ENCODE assay signal across 11 cellular contexts in the genomic region with DNA sequence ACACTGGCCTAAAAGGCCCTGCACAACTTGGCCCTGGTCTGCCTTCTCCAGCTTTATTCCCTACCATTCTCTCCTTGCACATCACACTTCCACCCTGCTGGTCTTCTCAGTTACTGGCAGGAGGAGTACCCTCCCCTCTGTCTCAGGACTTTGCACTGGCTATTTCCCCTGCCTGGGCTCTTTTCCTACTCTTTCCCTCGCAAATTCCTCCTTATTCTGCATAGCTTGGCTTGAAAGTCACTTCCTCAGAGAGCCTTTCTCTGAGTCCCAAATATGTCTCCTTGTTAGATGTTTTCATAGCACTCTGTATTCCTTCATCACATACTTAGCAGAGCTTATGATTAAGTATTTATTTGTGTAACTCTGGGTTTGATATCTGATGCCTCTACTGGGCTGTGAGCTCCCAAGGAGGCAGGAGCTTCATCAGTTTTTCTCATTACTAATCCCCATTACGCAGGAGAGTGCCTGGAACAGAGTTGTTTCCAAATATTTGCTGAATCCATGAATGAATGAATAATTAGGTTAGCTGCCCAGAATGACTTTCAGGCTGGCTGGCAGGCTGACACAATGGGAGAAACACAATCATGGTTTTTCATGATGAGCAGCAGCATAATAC.
DNase-seq lines count a peak whose midpoint lies in the region; FAIRE-seq and TF ChIP-seq lines count a peak whose summit lies in the region.
"Had no signal": no experiment of that assay in that cellular context is flagged by ENCODE, and none has a peak within 500 bp of the region (broad histone marks: within the 10 kb centered on the region; RNA-seq: fewer than 3 reads in every experiment).

No MANE protein-coding gene starts in this region.

- H3K9ac ChIP-seq in kidney (ENCODE audit: low read length in 2 of 2) = no peak overlapping the region
- H3K9ac ChIP-seq in skeletal muscle satellite cell (ENCODE audit: low read depth, low read length) = no peak overlapping the region

- intact Hi-C loops in kidney (cut with DNase I) = no loop called here

- FAIRE-seq in kidney (lab: Jason Lieb, UNC) = no peak

- H3K4me2 ChIP-seq in skeletal muscle satellite cell (ENCODE audit: low read length) = peak overlapping the region; percentile 2

- DNase-seq in NCI-H1092 (lab: John Stamatoyannopoulos, UW) = peak; percentile 60
- DNase-seq in cerebellum (ENCODE audit: low spot score) = peak; percentile 38
- no peak for DNase-seq in kidney
- no peak for DNase-seq in RWPE1 (ENCODE audit: low spot score)
- no peak for DNase-seq in activated naive CD4-positive, alpha-beta T cell treated with Interleukin-2 at 50 U/mL for 16 hours
- no peak for DNase-seq in NAMALWA (ENCODE audit: low spot score)
- no peak for DNase-seq in NCI-H1417 (lab: John Stamatoyannopoulos, UW)
- DNase-seq: activated T-cell treated with anti-CD3 and anti-CD28 coated beads for 4 hours, DMS 273 treated with DMSO at 0.1 percent for 48 hours, NCI-H510A treated with DMSO at 0.1 percent for 48 hours had no signal

- H3K27me3 ChIP-seq in skeletal muscle satellite cell (ENCODE audit: control insufficient read depth, insufficient read depth, low read length) = no peaks in the 10 kb centered on the region

- no peaks in the 10 kb centered on the region for H3K36me3 ChIP-seq in kidney (ENCODE audit: control insufficient read depth in 1 of 2, insufficient read depth in 2 of 2, low read length in 2 of 2)
- H3K36me3 ChIP-seq in skeletal muscle satellite cell (ENCODE audit: insufficient read depth, low read length) = no peaks in the 10 kb centered on the region

- H3K27ac ChIP-seq in kidney (ENCODE audit: low read depth in 2 of 2, low read length in 2 of 2) = peak overlapping the region; percentile 39 to 70
- H3K27ac ChIP-seq in RWPE1 = no peak overlapping the region

- TF ChIP-seq CTCF in kidney (IDR thresholded peaks at IDR 0.05; ENCODE audit: borderline replicate concordance, extremely low read depth, insufficient read depth) (no peak), RWPE1 (conservative IDR thresholded peaks at IDR 0.05; ENCODE audit: low read depth) (no peak)

- H3K4me3 ChIP-seq in kidney (ENCODE audit: low read length in 2 of 2) (no peak overlapping the region), skeletal muscle satellite cell (ENCODE audit: low read length) (no peak overlapping the region)

- no peaks in the 10 kb centered on the region for H3K9me3 ChIP-seq in kidney (ENCODE audit: control insufficient read depth in 1 of 2, low read length in 2 of 2)
- no peaks in the 10 kb centered on the region for H3K9me3 ChIP-seq in skeletal muscle satellite cell (replicated peaks; ENCODE audit: low read length)

- POLR2A ChIA-PET in RWPE1 (lab: Yijun Ruan, JAX; ENCODE audit: low non-redundant PET) = no interaction called here

- H3K4me1 ChIP-seq in kidney (ENCODE audit: control insufficient read depth in 1 of 2, insufficient read depth in 1 of 2, low read depth in 1 of 2, low read length in 2 of 2) (peaks cover 12 to 21% of the 10 kb centered on the region in 2 donors), skeletal muscle satellite cell (ENCODE audit: control insufficient read depth, insufficient read depth, low read length) (peaks cover 27% of the 10 kb centered on the region)

- CTCF ChIA-PET in RWPE1 (lab: Yijun Ruan, JAX) = no interaction called here

Comparison
In these comparisons a context has a peak if more than half of its experiments do, and no peak if none do; other contexts are left out.
1. DNase-seq: peak in NCI-H1092 (single experiment) and cerebellum (single experiment); none in kidney (single experiment), RWPE1 (single experiment), activated naive CD4-positive, alpha-beta T cell treated with Interleukin-2 at 50 U/mL for 16 hours (single experiment), NAMALWA (single experiment) and NCI-H1417 (0 of 3).